In the genomic region with DNA sequence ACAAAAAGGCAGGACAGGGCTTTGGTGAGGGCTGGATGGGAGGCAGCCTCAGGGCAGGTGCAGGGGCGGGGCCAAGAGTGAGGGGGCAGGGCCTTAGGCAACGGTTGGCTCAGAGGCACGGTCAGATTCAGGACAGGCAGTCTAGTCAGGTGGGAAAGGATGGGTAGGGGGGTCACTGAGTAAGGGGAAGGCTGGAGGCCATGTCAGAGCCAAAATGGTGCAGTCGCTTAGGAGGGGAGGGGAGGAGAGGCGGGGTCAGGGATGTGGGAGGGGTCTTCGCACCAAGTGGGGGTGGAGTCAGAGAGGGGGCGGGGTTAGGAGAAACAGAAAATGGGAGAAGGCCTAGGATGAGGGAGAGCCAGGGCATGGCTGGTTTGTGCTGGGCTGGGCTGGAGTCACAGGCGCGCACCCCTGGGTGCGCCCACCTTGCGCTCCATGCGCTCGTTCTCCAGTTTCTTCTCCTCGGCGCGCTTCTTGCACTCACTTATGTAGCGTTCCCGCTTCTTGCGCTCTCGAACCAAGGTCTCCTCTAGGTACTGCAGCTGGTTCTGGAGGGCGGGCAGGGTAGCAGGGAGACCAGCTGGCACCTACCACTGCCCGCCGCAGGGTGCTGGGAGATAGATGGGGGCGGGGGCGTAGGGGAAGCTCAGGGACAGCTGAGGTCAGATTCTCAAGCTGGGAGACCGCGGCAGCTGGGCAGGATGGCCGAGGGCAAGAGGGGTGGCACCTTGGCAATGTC, we compare ENCODE assay signal across 1 cellular context.
TF ChIP-seq lines count a peak whose summit lies in the region.

No MANE protein-coding gene starts in this region.

TF ChIP-seq in WTC11, 78 proteins besides CTCF, POLR2A, EP300 and RAD21 (continued from another document):
- TF ChIP-seq, protein P1, sequence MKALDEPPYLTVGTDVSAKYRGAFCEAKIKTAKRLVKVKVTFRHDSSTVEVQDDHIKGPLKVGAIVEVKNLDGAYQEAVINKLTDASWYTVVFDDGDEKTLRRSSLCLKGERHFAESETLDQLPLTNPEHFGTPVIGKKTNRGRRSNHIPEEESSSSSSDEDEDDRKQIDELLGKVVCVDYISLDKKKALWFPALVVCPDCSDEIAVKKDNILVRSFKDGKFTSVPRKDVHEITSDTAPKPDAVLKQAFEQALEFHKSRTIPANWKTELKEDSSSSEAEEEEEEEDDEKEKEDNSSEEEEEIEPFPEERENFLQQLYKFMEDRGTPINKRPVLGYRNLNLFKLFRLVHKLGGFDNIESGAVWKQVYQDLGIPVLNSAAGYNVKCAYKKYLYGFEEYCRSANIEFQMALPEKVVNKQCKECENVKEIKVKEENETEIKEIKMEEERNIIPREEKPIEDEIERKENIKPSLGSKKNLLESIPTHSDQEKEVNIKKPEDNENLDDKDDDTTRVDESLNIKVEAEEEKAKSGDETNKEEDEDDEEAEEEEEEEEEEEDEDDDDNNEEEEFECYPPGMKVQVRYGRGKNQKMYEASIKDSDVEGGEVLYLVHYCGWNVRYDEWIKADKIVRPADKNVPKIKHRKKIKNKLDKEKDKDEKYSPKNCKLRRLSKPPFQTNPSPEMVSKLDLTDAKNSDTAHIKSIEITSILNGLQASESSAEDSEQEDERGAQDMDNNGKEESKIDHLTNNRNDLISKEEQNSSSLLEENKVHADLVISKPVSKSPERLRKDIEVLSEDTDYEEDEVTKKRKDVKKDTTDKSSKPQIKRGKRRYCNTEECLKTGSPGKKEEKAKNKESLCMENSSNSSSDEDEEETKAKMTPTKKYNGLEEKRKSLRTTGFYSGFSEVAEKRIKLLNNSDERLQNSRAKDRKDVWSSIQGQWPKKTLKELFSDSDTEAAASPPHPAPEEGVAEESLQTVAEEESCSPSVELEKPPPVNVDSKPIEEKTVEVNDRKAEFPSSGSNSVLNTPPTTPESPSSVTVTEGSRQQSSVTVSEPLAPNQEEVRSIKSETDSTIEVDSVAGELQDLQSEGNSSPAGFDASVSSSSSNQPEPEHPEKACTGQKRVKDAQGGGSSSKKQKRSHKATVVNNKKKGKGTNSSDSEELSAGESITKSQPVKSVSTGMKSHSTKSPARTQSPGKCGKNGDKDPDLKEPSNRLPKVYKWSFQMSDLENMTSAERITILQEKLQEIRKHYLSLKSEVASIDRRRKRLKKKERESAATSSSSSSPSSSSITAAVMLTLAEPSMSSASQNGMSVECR (CRISPR knock-in tag; IDR thresholded peaks at IDR 0.05; ENCODE audit: borderline replicate concordance): no peak
- TF ChIP-seq, protein P2, sequence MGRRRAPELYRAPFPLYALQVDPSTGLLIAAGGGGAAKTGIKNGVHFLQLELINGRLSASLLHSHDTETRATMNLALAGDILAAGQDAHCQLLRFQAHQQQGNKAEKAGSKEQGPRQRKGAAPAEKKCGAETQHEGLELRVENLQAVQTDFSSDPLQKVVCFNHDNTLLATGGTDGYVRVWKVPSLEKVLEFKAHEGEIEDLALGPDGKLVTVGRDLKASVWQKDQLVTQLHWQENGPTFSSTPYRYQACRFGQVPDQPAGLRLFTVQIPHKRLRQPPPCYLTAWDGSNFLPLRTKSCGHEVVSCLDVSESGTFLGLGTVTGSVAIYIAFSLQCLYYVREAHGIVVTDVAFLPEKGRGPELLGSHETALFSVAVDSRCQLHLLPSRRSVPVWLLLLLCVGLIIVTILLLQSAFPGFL (CRISPR knock-in tag; IDR thresholded peaks at IDR 0.05; ENCODE audit: borderline replicate concordance): no peak
- no peak for TF ChIP-seq KAT7 (CRISPR knock-in tag; IDR thresholded peaks at IDR 0.05; ENCODE audit: borderline replicate concordance)
